2 cellular contexts compared by ENCODE assay signal in genomic region chr20:18057994-18058349, GRCh38.
TF ChIP-seq lines count a peak whose summit lies in the region.

No MANE protein-coding gene starts in this region.

TF ChIP-seq in IMR-90, 13 proteins besides CTCF, POLR2A, EP300 and RAD21 (continued from another document):
- TF ChIP-seq USF2 (IDR thresholded peaks at IDR 0.05; ENCODE audit: low read depth, low read length) (no peak), ELK1 (IDR thresholded peaks at IDR 0.05; ENCODE audit: borderline replicate concordance, low read depth, low read length) (no peak), CHD1 (IDR thresholded peaks at IDR 0.05; ENCODE audit: low read depth, low read length) (no peak)

TF ChIP-seq in neural cell, 6 proteins besides CTCF, POLR2A, EP300 and RAD21 (continued from another document):
- TF ChIP-seq REST (IDR thresholded peaks at IDR 0.05; ENCODE audit: borderline replicate concordance), result no peak
- no peak for TF ChIP-seq TAF1 (IDR thresholded peaks at IDR 0.05; ENCODE audit: low read depth)
